Comparison of ENCODE assay signal across 11 cellular contexts in genomic region chr22:35742342-35743100, GRCh38. TPM values are rescaled to one million over a fixed set of nuclear protein-coding genes. Genes with fewer than 3 reads are reported as not detected.
DNase-seq lines count a peak whose midpoint lies in the region; ATAC-seq and TF ChIP-seq lines count a peak whose summit lies in the region.
"Had no signal": no experiment of that assay in that cellular context is flagged by ENCODE, and none has a peak within 500 bp of the region (broad histone marks: within the 10 kb centered on the region; RNA-seq: fewer than 3 reads in every experiment).

No MANE protein-coding gene starts in this region.

- no peak overlapping the region for H3K4me3 Mint-ChIP-seq in activated T-helper 17 cell treated with anti-CD3 and anti-CD28 coated beads, Interleukin-2, amount 50 U/mL, for 72 hours
- H3K4me3 Mint-ChIP-seq: neural crest cell had no signal

- peaks cover 0 to 78% (median 14%) of the 10 kb centered on the region in 9 donors for H3K36me3 ChIP-seq in heart right ventricle
- H3K36me3 ChIP-seq in stomach, result peaks cover 7 to 71% (median 64%) of the 10 kb centered on the region in 4 donors

- H3K36me3 Mint-ChIP-seq in activated T-helper 17 cell treated with anti-CD3 and anti-CD28 coated beads, Interleukin-2, amount 50 U/mL, for 72 hours (ENCODE audit: low read depth), result no peaks in the 10 kb centered on the region

- intact Hi-C loops in heart right ventricle (cut with DNase I) (loop anchor here in 4 of 10 donors (5.0 to 10.0 kb wide), 5 partner anchors 92 to 382 kb away; no protein-coding TSS in a partner anchor), stomach (cut with DNase I; ENCODE audit: low total_unique reads) (no loop called here)

- peak overlapping the region; percentile 66 for H3K27ac Mint-ChIP-seq in activated T-helper 17 cell treated with anti-CD3 and anti-CD28 coated beads, Interleukin-2, amount 50 U/mL, for 72 hours

- TF ChIP-seq POLR2A in stomach (IDR thresholded peaks at IDR 0.05), result no peak

- peak; percentile 79 for ATAC-seq in activated T-helper 17 cell treated with anti-CD3 and anti-CD28 coated beads, Interleukin-2, amount 50 U/mL, for 72 hours (replicated peaks)
- peak; percentile 34 to 86 (median 72) for ATAC-seq in heart right ventricle
- ATAC-seq in GM18519 (IDR thresholded peaks at IDR 0.05; ENCODE audit: low FRiP score, unreplicated experiment), result no peak

- TF ChIP-seq EP300 in stomach (IDR thresholded peaks at IDR 0.05), result no peak

- H3K4me3 ChIP-seq in heart right ventricle (no peak overlapping the region), stomach (no peak overlapping the region)

- WGBS in heart right ventricle, 2 donors, result 60 to 61% methylated on average over 9 of the region's 9 CpGs
- 77 to 85% (median 84%) methylated on average over 9 of the region's 9 CpGs for WGBS in stomach, 5 donors

- H3K4me1 Mint-ChIP-seq in activated T-helper 17 cell treated with anti-CD3 and anti-CD28 coated beads, Interleukin-2, amount 50 U/mL, for 72 hours, result peaks cover 3% of the 10 kb centered on the region

- H3K9me3 Mint-ChIP-seq in activated T-helper 17 cell treated with anti-CD3 and anti-CD28 coated beads, Interleukin-2, amount 50 U/mL, for 72 hours, result no peaks in the 10 kb centered on the region
- H3K9me3 Mint-ChIP-seq: neural crest cell had no signal

- peak overlapping the region; percentile 10 to 72 (median 52) for H3K27ac ChIP-seq in heart right ventricle
- H3K27ac ChIP-seq in stomach, result peak overlapping the region in 4 of 5 donors; percentile 29 to 58 (median 46)

- H3K9me3 ChIP-seq in heart right ventricle (no peaks in the 10 kb centered on the region), stomach (no peaks in the 10 kb centered on the region)

- DNase-seq in HS-5 (ENCODE audit: low read depth), result peak; percentile 72
- peak in 1 of 2 donors; percentile 23 for DNase-seq in heart right ventricle
- DNase-seq in stomach, result no peak
- DNase-seq in stimulated activated CD8-positive, alpha-beta memory T cell treated with anti-CD3 and anti-CD28 coated beads, Interleukin-4, amount 100 ng/mL, for 48 hours, result no peak
- no peak for DNase-seq in HK-2 (ENCODE audit: unreplicated experiment)
- DNase-seq in NCI-H1417 treated with DMSO at 0.1 percent for 48 hours (lab: John Stamatoyannopoulos, UW), result no peak
- DNase-seq: cortex of kidney, NCI-H2171 had no signal

- H3K4me1 ChIP-seq in heart right ventricle (peaks cover 0 to 80% (median 48%) of the 10 kb centered on the region in 9 donors), stomach (peaks cover 0 to 15% (median 8%) of the 10 kb centered on the region in 4 donors)

- H3K27me3 ChIP-seq in heart right ventricle, result no peaks in the 10 kb centered on the region
- H3K27me3 ChIP-seq in stomach, result no peaks in the 10 kb centered on the region

- H3K27me3 Mint-ChIP-seq in activated T-helper 17 cell treated with anti-CD3 and anti-CD28 coated beads, Interleukin-2, amount 50 U/mL, for 72 hours, result peaks cover 3% of the 10 kb centered on the region

- TF ChIP-seq CTCF in heart right ventricle (IDR thresholded peaks at IDR 0.05) (no peak), stomach (IDR thresholded peaks at IDR 0.05) (no peak)

RNA-seq across cellular contexts. Expression of gene APOL5, which starts 24.8 kb away (rescaled TPM):
- total RNA-seq in activated T-helper 17 cell treated with anti-CD3 and anti-CD28 coated beads, Interleukin-2, amount 50 U/mL, for 72 hours, result not detected
- total RNA-seq in heart right ventricle (not detected), stomach (not detected)
- polyA plus RNA-seq in heart right ventricle (under 1 TPM in 1 of 2 donors, not detected in 1; 0.06 TPM), stomach (not detected)
- total RNA-seq: neural crest cell had no signal
